In genomic region chr19:47274071-47274890, GRCh38 we compare ENCODE assay signal across 7 cellular contexts. TPM values are rescaled to one million over a fixed set of nuclear protein-coding genes. Genes with fewer than 3 reads are reported as not detected.
A peak's percentile ranks its signal among the peaks of the same experiment; 100 is the strongest.
DNase-seq lines count a peak whose midpoint lies in the region; ATAC-seq and TF ChIP-seq lines count a peak whose summit lies in the region.

Gene INAFM1, plus strand, starts transcription at chr19:47274885. Its CDS starts 35 bp downstream, at chr19:47274920.

- peak within 1 kb of the TSS; percentile 94 for H3K9ac ChIP-seq in skeletal muscle satellite cell (ENCODE audit: low read depth, low read length)

- peak within 1 kb of the TSS; percentile 95 to 99 (median 97) for H3K27ac Mint-ChIP-seq in brain

- H3K9me3 Mint-ChIP-seq in brain: no peaks in the 10 kb centered on the region

- peaks cover 18% of the 10 kb centered on the region for H3K36me3 ChIP-seq in skeletal muscle satellite cell (ENCODE audit: insufficient read depth, low read length)

- H3K4me1 ChIP-seq in skeletal muscle satellite cell (ENCODE audit: control insufficient read depth, insufficient read depth, low read length): peaks cover 37% of the 10 kb centered on the region

- peaks cover 14% of the 10 kb centered on the region for H3K36me3 Mint-ChIP-seq in brain

- no peak for TF ChIP-seq CTCF in brain (conservative IDR thresholded peaks at IDR 0.05)

- H3K27me3 Mint-ChIP-seq in brain: peaks cover 8% of the 10 kb centered on the region

- peak within 1 kb of the TSS; percentile 91 to 97 (median 95) for H3K4me3 Mint-ChIP-seq in brain

- H3K4me1 Mint-ChIP-seq in brain: peaks cover 50% of the 10 kb centered on the region

- H3K4me3 ChIP-seq in iPS-18c (ENCODE audit: insufficient read depth, low read depth, low read length) (peak within 1 kb of the TSS; percentile 85), skeletal muscle satellite cell (ENCODE audit: low read length) (peak within 1 kb of the TSS; percentile 94)

- peak; percentile 88 for DNase-seq in NCI-H2171 (lab: John Stamatoyannopoulos, UW)
- peak; percentile 94 for DNase-seq in UCSD-AML1 (lab: John Stamatoyannopoulos, UW; ENCODE audit: unreplicated experiment)

- ATAC-seq in GM18517 (IDR thresholded peaks at IDR 0.05; ENCODE audit: unreplicated experiment): peak; percentile 47
- ATAC-seq in HG03066 (IDR thresholded peaks at IDR 0.05; ENCODE audit: low read depth, unreplicated experiment): peak; percentile 54

- H3K9me3 ChIP-seq in iPS-18c (ENCODE audit: control insufficient read depth, insufficient read depth, low read length) (no peaks in the 10 kb centered on the region), skeletal muscle satellite cell (replicated peaks; ENCODE audit: low read length) (no peaks in the 10 kb centered on the region)

- H3K27me3 ChIP-seq in skeletal muscle satellite cell (ENCODE audit: control insufficient read depth, insufficient read depth, low read length): no peaks in the 10 kb centered on the region

- H3K4me2 ChIP-seq in skeletal muscle satellite cell (ENCODE audit: low read length): peak within 1 kb of the TSS; percentile 98

RNA-seq across cellular contexts. Expression of gene INAFM1, which starts in this region (rescaled TPM):
- polyA plus RNA-seq in brain (ENCODE audit: insufficient read depth, low read depth, low replicate concordance): 14.4 TPM
- total RNA-seq in skeletal muscle satellite cell (2012; rRNA removed): 0.51 and 3.1 TPM in 2 replicates

Comparison
In these comparisons a context has a peak if more than half of its experiments do, and no peak if none do; other contexts are left out.
1. Peak in every context shown above with its lines: DNase-seq, ATAC-seq and H3K4me3 ChIP-seq.